Comparison of ENCODE assay signal across 8 cellular contexts in genomic region chr1:225998560-225999226, GRCh38. TPM values are rescaled to one million over a fixed set of nuclear protein-coding genes. Genes with fewer than 3 reads are reported as not detected.
DNase-seq lines count a peak whose midpoint lies in the region; ATAC-seq, FAIRE-seq and TF ChIP-seq lines count a peak whose summit lies in the region.

No MANE protein-coding gene starts in this region.

- peak overlapping the region; percentile 96 for H2AFZ ChIP-seq in mammary epithelial cell (ENCODE audit: low read depth, low read length)

- peaks cover 54% of the 10 kb centered on the region for H3K79me2 ChIP-seq in mammary epithelial cell (ENCODE audit: insufficient read depth, low read length)

- peak; percentile 25 to 61; a peak in 5 of 6 replicates for ATAC-seq in A549
- peak; percentile 3 for ATAC-seq in GM19351 (IDR thresholded peaks at IDR 0.05; ENCODE audit: unreplicated experiment)

- TF ChIP-seq POLR2A in A549 (IDR thresholded peaks at IDR 0.05; ENCODE audit: low read length): no peak
- no peak for TF ChIP-seq POLR2A in lower leg skin (IDR thresholded peaks at IDR 0.05)

- peaks cover 35% of the 10 kb centered on the region; the same call in 2 of the 3 replicates for H3K4me1 ChIP-seq in A549
- H3K4me1 ChIP-seq in mammary epithelial cell (ENCODE audit: insufficient read depth, low read length): peaks cover 29% of the 10 kb centered on the region
- peaks cover 0 to 40% (median 26%) of the 10 kb centered on the region in 4 donors for H3K4me1 ChIP-seq in tibial artery

- TSS peak; percentile 58 for BruUV-seq in mammary epithelial cell (replicated peaks; lab: Mats Ljungman, UMichigan)

- CTCF ChIA-PET in A549 (lab: Yijun Ruan, JAX): interaction anchor here (1.2 to 3.8 kb wide), 4 partner anchors 10 to 66 kb away, joined by 3 to 29 read pairs (median 5); no protein-coding TSS in a partner anchor
- CTCF ChIA-PET in mammary epithelial cell (lab: Charles Lee; ENCODE audit: low non-redundant PET): no interaction called here

- H3K9ac ChIP-seq in mammary epithelial cell (ENCODE audit: insufficient read depth, low read length): peak overlapping the region; percentile 98

- H3K27me3 ChIP-seq in mammary epithelial cell (ENCODE audit: insufficient read depth, low read length): no peaks in the 10 kb centered on the region
- H3K27me3 ChIP-seq in tibial artery: no peaks in the 10 kb centered on the region

- TF ChIP-seq CTCF in A549 (IDR thresholded peaks at IDR 0.05): no peak
- no peak for TF ChIP-seq CTCF in LNCaP clone FGC (IDR thresholded peaks at IDR 0.05; ENCODE audit: control insufficient read depth, extremely low read depth, insufficient read depth)
- no peak for TF ChIP-seq CTCF in mammary epithelial cell (conservative IDR thresholded peaks at IDR 0.05 in 1 of 2, IDR thresholded peaks at IDR 0.05 in 1 of 2; ENCODE audit: extremely low read depth in 1 of 2, insufficient read depth in 1 of 2, low read depth in 1 of 2, low read length in 2 of 2)
- no peak for TF ChIP-seq CTCF in lower leg skin (IDR thresholded peaks at IDR 0.05)
- TF ChIP-seq CTCF in tibial artery (IDR thresholded peaks at IDR 0.05): no peak

- no peak for TF ChIP-seq EP300 in A549 (IDR thresholded peaks at IDR 0.05)

- no peaks in the 10 kb centered on the region for H4K20me1 ChIP-seq in mammary epithelial cell (ENCODE audit: insufficient read depth, low read length)

- WGBS in A549 (ENCODE audit: missing lambda C conversion rate): 3% methylated on average over 19 of the region's 19 CpGs
- WGBS in mammary epithelial cell (ENCODE audit: low coverage, missing lambda C conversion rate): 2% methylated on average over 13 of the region's 19 CpGs
- WGBS in lower leg skin, 2 donors: 0 to 1% methylated on average over 19 of the region's 19 CpGs

- DNase-seq in A549 (ENCODE audit: low read depth in 1 of 2, low spot score in 1 of 2): peak; percentile 20 to 47
- no peak for DNase-seq in LNCaP clone FGC (ENCODE audit: low read depth)
- DNase-seq in mammary epithelial cell: peak; percentile 18
- DNase-seq in lower leg skin (ENCODE audit: low spot score in 2 of 2): no peak
- DNase-seq in tibial artery: no peak
- DNase-seq in SK-N-DZ (ENCODE audit: low spot score): no peak
- no peak for DNase-seq in NCI-H187 treated with DMSO at 0.1 percent for 48 hours (lab: John Stamatoyannopoulos, UW)

- dilution Hi-C loops in mammary epithelial cell (cut with HindIII; ENCODE audit: low sequenced_read_pairs): loop anchor here (5.0 to 25.0 kb wide), 2 partner anchors 76 to 511 kb away; partner anchors contain the start of gene PYCR2

- peaks cover 5% of the 10 kb centered on the region for H3K36me3 ChIP-seq in mammary epithelial cell (ENCODE audit: insufficient read depth, low read length)
- peaks cover 11 to 15% (median 14%) of the 10 kb centered on the region in 3 donors for H3K36me3 ChIP-seq in tibial artery

- FAIRE-seq in A549 (lab: Jason Lieb, UNC): no peak

- H3K4me3 ChIP-seq in A549: peak overlapping the region; percentile 66
- peak overlapping the region; percentile 98 for H3K4me3 ChIP-seq in LNCaP clone FGC (ENCODE audit: low read depth, low read length)
- H3K4me3 ChIP-seq in mammary epithelial cell (replicated peaks in 1 of 3; ENCODE audit: insufficient read depth in 1 of 3, low read depth in 2 of 3, low read length in 3 of 3): peak overlapping the region; percentile 89 to 94 (median 93)
- peak overlapping the region; percentile 64 for H3K4me3 ChIP-seq in lower leg skin (ENCODE audit: low read depth, poor library complexity, severe bottlenecking)
- peak overlapping the region; percentile 66 to 68 for H3K4me3 ChIP-seq in tibial artery

- in situ Hi-C loops in mammary epithelial cell (cut with MboI; ENCODE audit: low sequenced_read_pairs in 2 of 2): no loop called here

- H3K4me2 ChIP-seq in A549: peak overlapping the region; percentile 92
- peak overlapping the region; percentile 94 for H3K4me2 ChIP-seq in mammary epithelial cell (ENCODE audit: insufficient read depth, low read depth, low read length)

- POLR2A ChIA-PET in A549 (lab: Yijun Ruan, JAX): interaction anchor here (0.5 to 2.1 kb wide), 24 partner anchors 10 to 559 kb away, joined by 3 to 132 read pairs (median 5); partner anchors contain the start of genes ENAH, H3-3A, PYCR2 and SRP9

- intact Hi-C loops in mammary epithelial cell (cut with micrococcal nuclease) (loop anchor here (1.0 to 5.0 kb wide), 2 partner anchors 64 to 124 kb away; partner anchors contain the start of gene H3-3A), lower leg skin (cut with DNase I; ENCODE audit: low total_unique reads) (no loop called here), tibial artery (cut with DNase I; ENCODE audit: low total_unique reads) (no loop called here)

- no peak for TF ChIP-seq RAD21 in A549 (conservative IDR thresholded peaks at IDR 0.05 in 1 of 2, IDR thresholded peaks at IDR 0.05 in 1 of 2)

- H3K9me3 ChIP-seq in A549 (no peaks in the 10 kb centered on the region), mammary epithelial cell (replicated peaks; ENCODE audit: insufficient read depth, low read length) (no peaks in the 10 kb centered on the region), tibial artery (no peaks in the 10 kb centered on the region)

- H3K27ac ChIP-seq in A549: peak overlapping the region; percentile 75 to 90
- H3K27ac ChIP-seq in mammary epithelial cell (ENCODE audit: insufficient read depth, low read depth, low read length): peak overlapping the region; percentile 94
- peak overlapping the region; percentile 91 to 94 for H3K27ac ChIP-seq in tibial artery

TF ChIP-seq in A549, 52 proteins besides CTCF, POLR2A, EP300 and RAD21:
- TF ChIP-seq JUNB (IDR thresholded peaks at IDR 0.05) (no peak), PHF8 (IDR thresholded peaks at IDR 0.05; ENCODE audit: borderline replicate concordance, low read depth) (peak; percentile 65; the same call in 1 of the 2 replicates), KDM5A (IDR thresholded peaks at IDR 0.05) (peak; percentile 95; the same call in 1 of the 2 replicates)

RNA-seq across cellular contexts. Expression of gene SDE2, which starts 0.5 kb away (rescaled TPM):
- polyA plus RNA-seq in A549 (2011; rRNA removed) (15.6 and 24.8 TPM in 2 replicates), A549 (2017; fragmentation: RNase III; extraction: RNeasy Plus Mini Kit Qiagen cat#74134 plus additional on column Dnase treatment) (8.4 to 9.2 TPM (median 8.8 TPM) in 3 replicates), mammary epithelial cell (7.8 TPM)
- 5.0 and 5.4 TPM in 2 replicates for polyA plus RNA-seq in A549 (2012; cell fraction: cytosol; rRNA removed)
- polyA plus RNA-seq in A549 (2012; cell fraction: nucleus; rRNA removed): 3.6 and 8.2 TPM in 2 replicates
- 11.2 and 13.6 TPM in 2 replicates for polyA minus RNA-seq in A549 (2011; rRNA and poly(A)+ RNA removed)
- total RNA-seq in mammary epithelial cell (10 to 100 TPM; 22.0 to 23.5 TPM), lower leg skin (10 to 100 TPM; 26.2 to 32.7 (median 30.9) TPM)
- polyA minus RNA-seq in mammary epithelial cell: 12.1 TPM
- polyA plus RNA-seq in SK-N-DZ (2014; cell fraction: cytosol; rRNA removed): 15.7 and 18.0 TPM in 2 replicates
- polyA plus RNA-seq in SK-N-DZ (2014; cell fraction: nucleus; rRNA removed): 5.6 and 6.2 TPM in 2 replicates

RNA-seq across cellular contexts. Expression of gene LEFTY2, which starts 57.7 kb away (rescaled TPM):
- polyA plus RNA-seq in A549 (2011; rRNA removed) (0.08 TPM in 1 of 2 replicates, not detected in the other), A549 (2017; fragmentation: RNase III; extraction: RNeasy Plus Mini Kit Qiagen cat#74134 plus additional on column Dnase treatment) (not detected in 3 replicates), mammary epithelial cell (not detected)
- 0.04 and 0.07 TPM in 2 replicates for polyA plus RNA-seq in A549 (2012; cell fraction: cytosol; rRNA removed)
- polyA plus RNA-seq in A549 (2012; cell fraction: nucleus; rRNA removed): 0.05 TPM in 1 of 2 replicates, not detected in the other
- not detected in 2 replicates for polyA minus RNA-seq in A549 (2011; rRNA and poly(A)+ RNA removed)
- total RNA-seq in mammary epithelial cell (not detected), lower leg skin (under 1 TPM in 2 of 4 donors, not detected in 2; 0.16 to 0.86 TPM)
- polyA minus RNA-seq in mammary epithelial cell: not detected
- 1.4 and 2.0 TPM in 2 replicates for polyA plus RNA-seq in SK-N-DZ (2014; cell fraction: cytosol; rRNA removed)
- polyA plus RNA-seq in SK-N-DZ (2014; cell fraction: nucleus; rRNA removed): 0.38 and 0.92 TPM in 2 replicates

Comparison
In these comparisons a context has a peak if more than half of its experiments do, and no peak if none do; other contexts are left out.
1. DNase-seq: peak in A549 (2 of 2) and mammary epithelial cell (single experiment); none in LNCaP clone FGC (single experiment), lower leg skin (0 of 2), tibial artery (0 of 2), SK-N-DZ (single experiment) and NCI-H187 treated with DMSO at 0.1 percent for 48 hours (single experiment).
2. Peak in every context shown above with its lines, with median percentiles within 50 percentile points of each other: H3K27ac ChIP-seq and H3K4me3 ChIP-seq.